8 cellular contexts compared by ENCODE assay signal in genomic region chr2:172085460-172086159, GRCh38. TPM values are rescaled to one million over a fixed set of nuclear protein-coding genes. Genes with fewer than 3 reads are reported as not detected.
DNase-seq lines count a peak whose midpoint lies in the region; ATAC-seq, FAIRE-seq and TF ChIP-seq lines count a peak whose summit lies in the region.

Gene DLX1, plus strand, starts transcription at chr2:172085507. Its CDS starts 171 bp downstream, at chr2:172085678.

- H3K27ac ChIP-seq in HEK293 (ENCODE audit: extremely low read depth, low read depth, low read length) (peak within 1 kb of the TSS; percentile 95), parathyroid adenoma (no peak within 1 kb of the TSS)

- CTCF ChIA-PET in HEK293 (lab: Yijun Ruan, JAX), result interaction anchor here (0.6 to 1.4 kb wide), 4 partner anchors 10 to 302 kb away, joined by 3 to 9 read pairs (median 4); partner anchors contain the start of gene DLX2

- H2AFZ ChIP-seq in parathyroid adenoma, result peak within 1 kb of the TSS; percentile 30

- no peak for TF ChIP-seq POLR2A in GM12891 (IDR thresholded peaks at IDR 0.05; ENCODE audit: low read depth, low read length)

- H3K4me3 ChIP-seq in HEK293 (ENCODE audit: low read depth, low read length), result peak within 1 kb of the TSS; percentile 58
- peak within 1 kb of the TSS; percentile 34 for H3K4me3 ChIP-seq in epithelial cell of esophagus (ENCODE audit: low read length)
- no peak within 1 kb of the TSS for H3K4me3 ChIP-seq in parathyroid adenoma (ENCODE audit: low read depth, low read length)

- H3K4me2 ChIP-seq in parathyroid adenoma (ENCODE audit: low read length), result peak within 1 kb of the TSS; percentile 44

- TF ChIP-seq CTCF in HEK293 (tag by site-specific recombination; IDR thresholded peaks at IDR 0.05), result no peak
- TF ChIP-seq CTCF in epithelial cell of esophagus (IDR thresholded peaks at IDR 0.05; ENCODE audit: insufficient read depth, low read depth, low read length, missing control alignments), result no peak
- no peak for TF ChIP-seq CTCF in parathyroid adenoma (IDR thresholded peaks at IDR 0.05)

- FAIRE-seq in GM12891 (lab: Jason Lieb, UNC), result peak; percentile 20

- H3K79me2 ChIP-seq in parathyroid adenoma, result no peaks in the 10 kb centered on the region

- H3K36me3 ChIP-seq in HEK293 (ENCODE audit: control insufficient read depth in 2 of 2, insufficient read depth in 1 of 2, low read length in 2 of 2) (peaks cover 0 to 28% of the 10 kb centered on the region in 2 experiments; a peak in 1 of 3 replicates), parathyroid adenoma (ENCODE audit: control insufficient read depth, insufficient read depth, low read length) (no peaks in the 10 kb centered on the region)

- ATAC-seq in HG02840 (IDR thresholded peaks at IDR 0.05; ENCODE audit: low FRiP score, unreplicated experiment) (no peak), GM21717 (IDR thresholded peaks at IDR 0.05; ENCODE audit: unreplicated experiment) (no peak)

- H3K4me1 ChIP-seq in HEK293 (ENCODE audit: control insufficient read depth, insufficient read depth, low read length) (no peaks in the 10 kb centered on the region; the same call in 1 of the 2 replicates), parathyroid adenoma (no peaks in the 10 kb centered on the region)

- no peaks in the 10 kb centered on the region for H3K9me3 ChIP-seq in HEK293 (ENCODE audit: control insufficient read depth, insufficient read depth, low read depth, low read length)
- H3K9me3 ChIP-seq in parathyroid adenoma (ENCODE audit: control insufficient read depth, low read length), result no peaks in the 10 kb centered on the region

- DNase-seq in GM12891 (ENCODE audit: insufficient read length, low spot score) (no peak), OCI-M2 (lab: John Stamatoyannopoulos, UW; ENCODE audit: unreplicated experiment) (peak; percentile 44), epithelial cell of esophagus (ENCODE audit: low read depth) (no peak)
- DNase-seq in stimulated activated CD4-positive, alpha-beta T cell treated with anti-CD3 and anti-CD28 coated beads, Interleukin-4, amount 100 ng/mL, for 4 hours, result no peak

- no peak within 1 kb of the TSS for H3K9ac ChIP-seq in parathyroid adenoma

- POLR2A ChIA-PET in HEK293 (lab: Yijun Ruan, JAX), result interaction anchor here (0.6 to 7.5 kb wide), 20 partner anchors 9 to 382 kb away, joined by 3 to 147 read pairs (median 6); partner anchors contain the start of genes DLX2, HAT1, METAP1D and SLC25A12

- peaks cover 34% of the 10 kb centered on the region for H3K27me3 ChIP-seq in parathyroid adenoma (ENCODE audit: control insufficient read depth, insufficient read depth, low read length)

TF ChIP-seq in GM12891, 5 proteins besides CTCF, POLR2A, EP300 and RAD21:
- TF ChIP-seq SPI1 (IDR thresholded peaks at IDR 0.05; ENCODE audit: low read depth, low read length), result no peak
- TF ChIP-seq TAF1 (IDR thresholded peaks at IDR 0.05; ENCODE audit: low read depth, low read length), result no peak
- no peak for TF ChIP-seq POLR2AphosphoS5 (IDR thresholded peaks at IDR 0.05; ENCODE audit: low read depth, low read length)
- TF ChIP-seq PAX5 (IDR thresholded peaks at IDR 0.05; ENCODE audit: insufficient read depth, low read length, severe bottlenecking), result no peak
- TF ChIP-seq POU2F2 (IDR thresholded peaks at IDR 0.05; ENCODE audit: low read depth, low read length), result no peak

TF ChIP-seq in HEK293, 187 proteins besides CTCF, POLR2A, EP300 and RAD21 (continues in another document):
- peak; percentile 68 for TF ChIP-seq ZBTB20 (tag by site-specific recombination; IDR thresholded peaks at IDR 0.05)
- peak; percentile 18; the same call in 1 of the 2 replicates for TF ChIP-seq ZXDB (tag by site-specific recombination; IDR thresholded peaks at IDR 0.05)
- TF ChIP-seq YY1 (tag by site-specific recombination; IDR thresholded peaks at IDR 0.05), result peak; percentile 36; the same call in 1 of the 2 replicates
- TF ChIP-seq, protein P1, sequence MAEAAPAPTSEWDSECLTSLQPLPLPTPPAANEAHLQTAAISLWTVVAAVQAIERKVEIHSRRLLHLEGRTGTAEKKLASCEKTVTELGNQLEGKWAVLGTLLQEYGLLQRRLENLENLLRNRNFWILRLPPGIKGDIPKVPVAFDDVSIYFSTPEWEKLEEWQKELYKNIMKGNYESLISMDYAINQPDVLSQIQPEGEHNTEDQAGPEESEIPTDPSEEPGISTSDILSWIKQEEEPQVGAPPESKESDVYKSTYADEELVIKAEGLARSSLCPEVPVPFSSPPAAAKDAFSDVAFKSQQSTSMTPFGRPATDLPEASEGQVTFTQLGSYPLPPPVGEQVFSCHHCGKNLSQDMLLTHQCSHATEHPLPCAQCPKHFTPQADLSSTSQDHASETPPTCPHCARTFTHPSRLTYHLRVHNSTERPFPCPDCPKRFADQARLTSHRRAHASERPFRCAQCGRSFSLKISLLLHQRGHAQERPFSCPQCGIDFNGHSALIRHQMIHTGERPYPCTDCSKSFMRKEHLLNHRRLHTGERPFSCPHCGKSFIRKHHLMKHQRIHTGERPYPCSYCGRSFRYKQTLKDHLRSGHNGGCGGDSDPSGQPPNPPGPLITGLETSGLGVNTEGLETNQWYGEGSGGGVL (tag by site-specific recombination; IDR thresholded peaks at IDR 0.05), result peak; percentile 78
- TF ChIP-seq ZNF2 (tag by site-specific recombination; IDR thresholded peaks at IDR 0.05), result peak; percentile 80
- 0 out of 2 replicates have a peak, but pooled peaks have one; percentile 0 for TF ChIP-seq SP7 (tag by site-specific recombination; IDR thresholded peaks at IDR 0.05)
- TF ChIP-seq, protein P2, sequence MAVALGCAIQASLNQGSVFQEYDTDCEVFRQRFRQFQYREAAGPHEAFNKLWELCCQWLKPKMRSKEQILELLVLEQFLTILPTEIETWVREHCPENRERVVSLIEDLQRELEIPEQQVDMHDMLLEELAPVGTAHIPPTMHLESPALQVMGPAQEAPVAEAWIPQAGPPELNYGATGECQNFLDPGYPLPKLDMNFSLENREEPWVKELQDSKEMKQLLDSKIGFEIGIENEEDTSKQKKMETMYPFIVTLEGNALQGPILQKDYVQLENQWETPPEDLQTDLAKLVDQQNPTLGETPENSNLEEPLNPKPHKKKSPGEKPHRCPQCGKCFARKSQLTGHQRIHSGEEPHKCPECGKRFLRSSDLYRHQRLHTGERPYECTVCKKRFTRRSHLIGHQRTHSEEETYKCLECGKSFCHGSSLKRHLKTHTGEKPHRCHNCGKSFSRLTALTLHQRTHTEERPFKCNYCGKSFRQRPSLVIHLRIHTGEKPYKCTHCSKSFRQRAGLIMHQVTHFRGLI (tag by site-specific recombination; IDR thresholded peaks at IDR 0.05), result peak; percentile 82; the same call in 1 of the 2 replicates
- peak; percentile 86 for TF ChIP-seq ZBTB8A (tag by site-specific recombination; IDR thresholded peaks at IDR 0.05)
- TF ChIP-seq ZNF335 (tag by site-specific recombination; conservative IDR thresholded peaks at IDR 0.05), result peak; percentile 89
- TF ChIP-seq EGR2 (tag by site-specific recombination; IDR thresholded peaks at IDR 0.05; ENCODE audit: low read depth), result peak; percentile 17; the same call in 1 of the 2 replicates
- TF ChIP-seq ZBTB17 (tag by site-specific recombination; IDR thresholded peaks at IDR 0.05), result peak; percentile 96
- TF ChIP-seq FEZF1 (tag by site-specific recombination; IDR thresholded peaks at IDR 0.05), result peak; percentile 87
- TF ChIP-seq ZNF366 (tag by site-specific recombination; conservative IDR thresholded peaks at IDR 0.05), result peak; percentile 64
- no peak for TF ChIP-seq ZNF670 (tag by site-specific recombination; IDR thresholded peaks at IDR 0.05; ENCODE audit: low read depth)
- TF ChIP-seq ZNF626 (tag by site-specific recombination; IDR thresholded peaks at IDR 0.05), result no peak
- 0 out of 2 replicates have a peak, but pooled peaks have one; percentile 35 for TF ChIP-seq ZFP37 (tag by site-specific recombination; IDR thresholded peaks at IDR 0.05)
- TF ChIP-seq PRDM10 (tag by site-specific recombination; IDR thresholded peaks at IDR 0.05), result peak; percentile 66; the same call in 1 of the 2 replicates
- TF ChIP-seq ZNF341 (tag by site-specific recombination; IDR thresholded peaks at IDR 0.05; ENCODE audit: low read depth), result peak; percentile 45
- no peak for TF ChIP-seq ZNF560 (tag by site-specific recombination; IDR thresholded peaks at IDR 0.05; ENCODE audit: borderline replicate concordance)
- no peak for TF ChIP-seq ZNF473 (tag by site-specific recombination; IDR thresholded peaks at IDR 0.05)

RNA-seq across cellular contexts. Expression of gene DLX1, which starts in this region (rescaled TPM):
- 0.18 TPM for polyA plus RNA-seq in GM12891 (2012; ENCODE audit: low read depth, missing spikeins)
